ENCODE assay signal across 13 cellular contexts in genomic region chr10:87740232-87740631, GRCh38.
DNase-seq lines count a peak whose midpoint lies in the region; ATAC-seq and TF ChIP-seq lines count a peak whose summit lies in the region.
"Had no signal": no experiment of that assay in that cellular context is flagged by ENCODE, and none has a peak within 500 bp of the region (broad histone marks: within the 10 kb centered on the region; RNA-seq: fewer than 3 reads in every experiment).

No MANE protein-coding gene starts in this region.

- no peak overlapping the region for H2AFZ ChIP-seq in SK-N-SH (ENCODE audit: low read depth)

- H3K27me3 ChIP-seq in SK-N-SH (ENCODE audit: insufficient read depth) (no peaks in the 10 kb centered on the region), gastroesophageal sphincter (no peaks in the 10 kb centered on the region), tibial nerve (no peaks in the 10 kb centered on the region)
- H3K27me3 ChIP-seq: tibial artery had no signal

- H3K4me2 ChIP-seq in SK-N-SH = no peak overlapping the region

- no peaks in the 10 kb centered on the region for H3F3A ChIP-seq in SK-N-SH (replicated peaks; ENCODE audit: insufficient read depth)

- H3K27ac Mint-ChIP-seq in activated naive CD8-positive, alpha-beta T cell treated with anti-CD3 and anti-CD28 coated beads for 36 hours = no peak overlapping the region
- H3K27ac Mint-ChIP-seq: memory B cell had no signal

- no peak overlapping the region for H3K4me3 Mint-ChIP-seq in activated naive CD8-positive, alpha-beta T cell treated with anti-CD3 and anti-CD28 coated beads for 36 hours
- H3K4me3 Mint-ChIP-seq: memory B cell had no signal

- H3K4me3 ChIP-seq in SK-N-SH (ENCODE audit: low read depth in 2 of 2, low read length in 1 of 2) = no peak overlapping the region
- H3K4me3 ChIP-seq in gastroesophageal sphincter = no peak overlapping the region
- H3K4me3 ChIP-seq in tibial nerve = no peak overlapping the region
- H3K4me3 ChIP-seq: tibial artery had no signal

- no peaks in the 10 kb centered on the region for H3K4me1 Mint-ChIP-seq in activated naive CD8-positive, alpha-beta T cell treated with anti-CD3 and anti-CD28 coated beads for 36 hours
- H3K4me1 Mint-ChIP-seq: memory B cell had no signal

- H3K9me3 ChIP-seq in SK-N-SH = no peaks in the 10 kb centered on the region
- H3K9me3 ChIP-seq in gastroesophageal sphincter = no peaks in the 10 kb centered on the region
- H3K9me3 ChIP-seq in tibial nerve = no peaks in the 10 kb centered on the region
- H3K9me3 ChIP-seq: tibial artery had no signal

- H3K4me1 ChIP-seq in SK-N-SH (ENCODE audit: control insufficient read depth in 1 of 2, insufficient read depth in 2 of 2, low read depth in 1 of 2, low read length in 1 of 2) (no peaks in the 10 kb centered on the region), gastroesophageal sphincter (peaks cover 0 to 3% (median 0%) of the 10 kb centered on the region in 3 donors), tibial nerve (peaks cover 0 to 7% (median 0%) of the 10 kb centered on the region in 4 donors)

- H3K9me2 ChIP-seq in SK-N-SH = no peaks in the 10 kb centered on the region

- no peaks in the 10 kb centered on the region for H4K20me1 ChIP-seq in SK-N-SH (ENCODE audit: insufficient read depth)

- H3K36me3 ChIP-seq in SK-N-SH (replicated peaks in 1 of 2; ENCODE audit: control insufficient read depth in 1 of 2, insufficient read depth in 2 of 2, low read length in 1 of 2) (peaks cover under 1 to 32% of the 10 kb centered on the region in 2 experiments), gastroesophageal sphincter (peaks cover 0 to 12% of the 10 kb centered on the region in 2 donors), tibial nerve (peaks cover 0 to 17% (median 0%) of the 10 kb centered on the region in 3 donors)

- no peak for TF ChIP-seq POLR2A in gastroesophageal sphincter (IDR thresholded peaks at IDR 0.05)
- TF ChIP-seq POLR2A in tibial nerve (IDR thresholded peaks at IDR 0.05) = no peak

- H3K27ac ChIP-seq in SK-N-SH (ENCODE audit: low read depth in 2 of 2, low read length in 1 of 2) = no peak overlapping the region
- H3K27ac ChIP-seq in gastroesophageal sphincter = no peak overlapping the region
- H3K27ac ChIP-seq in tibial nerve = peak overlapping the region in 1 of 4 donors; percentile 14
- H3K27ac ChIP-seq: 22Rv1, tibial artery had no signal

- no peak overlapping the region for H3K9ac ChIP-seq in SK-N-SH

- TF ChIP-seq CTCF in SK-N-SH (IDR thresholded peaks at IDR 0.05) (no peak), gastroesophageal sphincter (IDR thresholded peaks at IDR 0.05) (no peak), tibial nerve (IDR thresholded peaks at IDR 0.05) (no peak), GM20000 (IDR thresholded peaks at IDR 0.05; ENCODE audit: extremely low read depth, missing control alignments) (no peak)

- ATAC-seq in SK-N-SH treated with all-trans-retinoic acid at 6 μM for 48 hours (no peak), gastroesophageal sphincter (peak; percentile 84), GM18498 (IDR thresholded peaks at IDR 0.05; ENCODE audit: unreplicated experiment) (no peak)

- TF ChIP-seq EP300 in SK-N-SH (IDR thresholded peaks at IDR 0.05; ENCODE audit: borderline replicate concordance in 1 of 2, low read depth in 1 of 2, low read length in 1 of 2) = no peak
- TF ChIP-seq EP300 in gastroesophageal sphincter (IDR thresholded peaks at IDR 0.05) = no peak
- peak; percentile 22 to 72 for TF ChIP-seq EP300 in tibial nerve (IDR thresholded peaks at IDR 0.05)

- H3K27me3 Mint-ChIP-seq in activated naive CD8-positive, alpha-beta T cell treated with anti-CD3 and anti-CD28 coated beads for 36 hours = peaks cover 10% of the 10 kb centered on the region

- CTCF ChIA-PET in SK-N-SH (lab: Yijun Ruan, JAX) = no interaction called here

- H3K79me2 ChIP-seq in SK-N-SH (ENCODE audit: insufficient read depth) = no peaks in the 10 kb centered on the region

- no peak for DNase-seq in SK-N-SH
- peak; percentile 44 for DNase-seq in SKM-1 (lab: John Stamatoyannopoulos, UW; ENCODE audit: unreplicated experiment)
- DNase-seq in tibial nerve (ENCODE audit: low spot score in 2 of 2) = no peak
- DNase-seq in activated naive CD8-positive, alpha-beta T cell treated with anti-CD3 and anti-CD28 coated beads for 36 hours = no peak
- no peak for DNase-seq in GM20000 (ENCODE audit: low spot score)
- DNase-seq: activated CD8-positive, alpha-beta memory T cell treated with anti-CD3 and anti-CD28 coated beads for 24 hours; NCI-H446 treated with DMSO at 0.1 percent for 48 hours; tibial artery had no signal

- H3K36me3 Mint-ChIP-seq in activated naive CD8-positive, alpha-beta T cell treated with anti-CD3 and anti-CD28 coated beads for 36 hours = no peaks in the 10 kb centered on the region
- H3K36me3 Mint-ChIP-seq: memory B cell had no signal

- POLR2A ChIA-PET in SK-N-SH (lab: Yijun Ruan, JAX) = no interaction called here

- TF ChIP-seq RAD21 in SK-N-SH (IDR thresholded peaks at IDR 0.05; ENCODE audit: low read length) = no peak

- H3K9me3 Mint-ChIP-seq in activated naive CD8-positive, alpha-beta T cell treated with anti-CD3 and anti-CD28 coated beads for 36 hours = no peaks in the 10 kb centered on the region
- H3K9me3 Mint-ChIP-seq: memory B cell had no signal

TF ChIP-seq in SK-N-SH treated with all-trans-retinoic acid at 6 μM for 48 hours, 23 proteins besides CTCF, POLR2A, EP300 and RAD21:
- TF ChIP-seq OSR1 (CRISPR knock-in tag; IDR thresholded peaks at IDR 0.05) (no peak), ZNF8 (CRISPR knock-in tag; IDR thresholded peaks at IDR 0.05) (no peak), ISL1 (CRISPR knock-in tag; IDR thresholded peaks at IDR 0.05) (0 out of 2 replicates have a peak, but pooled peaks have one; percentile 25), RARB (CRISPR knock-in tag; IDR thresholded peaks at IDR 0.05) (no peak), TCF4 (CRISPR knock-in tag; IDR thresholded peaks at IDR 0.05; ENCODE audit: borderline replicate concordance) (no peak)

TF ChIP-seq in SK-N-SH, 30 proteins besides CTCF, POLR2A, EP300 and RAD21:
- TF ChIP-seq TCF12 (IDR thresholded peaks at IDR 0.05) (no peak), USF1 (IDR thresholded peaks at IDR 0.05; ENCODE audit: borderline replicate concordance, low read depth) (no peak), RXRA (IDR thresholded peaks at IDR 0.05; ENCODE audit: borderline replicate concordance, low read depth) (no peak), TAF1 (IDR thresholded peaks at IDR 0.05; ENCODE audit: borderline replicate concordance, low read depth, low read length) (no peak), NRF1 (IDR thresholded peaks at IDR 0.05; ENCODE audit: low read depth, low read length) (no peak), IRF3 (IDR thresholded peaks at IDR 0.05; ENCODE audit: low read depth, low read length) (no peak), MAX (IDR thresholded peaks at IDR 0.05; ENCODE audit: low read depth) (no peak), YY1 (IDR thresholded peaks at IDR 0.05; ENCODE audit: low read depth) (no peak), EZH2phosphoT487 (IDR thresholded peaks at IDR 0.05; ENCODE audit: borderline replicate concordance, low read depth) (no peak), RFX5 (IDR thresholded peaks at IDR 0.05; ENCODE audit: low read length) (no peak), MEF2A (IDR thresholded peaks at IDR 0.05; ENCODE audit: borderline replicate concordance, low read depth) (no peak), GABPA (IDR thresholded peaks at IDR 0.05; ENCODE audit: low read depth) (no peak), RCOR1 (IDR thresholded peaks at IDR 0.05; ENCODE audit: low read length) (no peak), ELF1 (IDR thresholded peaks at IDR 0.05) (no peak), JUND (IDR thresholded peaks at IDR 0.05) (no peak), ZBTB33 (IDR thresholded peaks at IDR 0.05; ENCODE audit: borderline replicate concordance, low read depth) (no peak)
